7 cellular contexts compared by ENCODE assay signal in genomic region chr10:103452714-103453230, GRCh38. TPM values are rescaled to one million over a fixed set of nuclear protein-coding genes. Genes with fewer than 3 reads are reported as not detected.
DNase-seq lines count a peak whose midpoint lies in the region; ATAC-seq and TF ChIP-seq lines count a peak whose summit lies in the region.

No MANE protein-coding gene starts in this region.

- H3K27ac ChIP-seq in GM23248, result peak overlapping the region; percentile 88
- peak overlapping the region; percentile 65 for H3K27ac ChIP-seq in hepatocyte

- H3K9me3 ChIP-seq in GM23248 (ENCODE audit: low read depth), result no peaks in the 10 kb centered on the region
- H3K9me3 ChIP-seq in hepatocyte (ENCODE audit: low read depth), result no peaks in the 10 kb centered on the region

- H3K4me1 ChIP-seq in GM23248 (ENCODE audit: insufficient read depth), result peaks cover 37% of the 10 kb centered on the region
- no peaks in the 10 kb centered on the region for H3K4me1 ChIP-seq in hepatocyte (ENCODE audit: insufficient read depth)

- CTCF ChIA-PET in activated B cell treated with CpG ODN at 0.5 μM for 24 hours (lab: Charles Lee), result interaction anchor here (0.9 to 3.7 kb wide), 6 partner anchors 17 to 30 kb away, joined by 3 to 19 read pairs (median 7); no protein-coding TSS in a partner anchor

- H3K4me2 ChIP-seq in GM23248 (ENCODE audit: unreplicated experiment), result peak overlapping the region; percentile 91
- peak overlapping the region; percentile 87 for H3K4me2 ChIP-seq in hepatocyte

- in situ Hi-C loops in GM23248 (cut with MboI), result no loop called here

- DNase-seq in GM23248 (peak; percentile 38), activated B cell treated with CpG ODN at 0.5 μM for 24 hours (no peak), hepatocyte (ENCODE audit: low spot score) (no peak), NCI-H1694 treated with DMSO at 0.1 percent for 48 hours (lab: John Stamatoyannopoulos, UW) (no peak)
- no peak for DNase-seq in stimulated activated naive CD8-positive, alpha-beta T cell treated with anti-CD3 and anti-CD28 coated beads, Interleukin-15, amount 100 ng/mL, for 72 hours

- H3K4me3 Mint-ChIP-seq in activated B cell treated with CpG ODN at 0.5 μM for 24 hours, result peak overlapping the region; percentile 90
- peak overlapping the region; percentile 93 to 95 for H3K4me3 Mint-ChIP-seq in stimulated activated naive CD8-positive, alpha-beta T cell treated with anti-CD3 and anti-CD28 coated beads, Interleukin-15, amount 100 ng/mL, for 72 hours

- no peak for ATAC-seq in activated B cell treated with CpG ODN at 0.5 μM for 24 hours (ENCODE audit: low read depth)
- ATAC-seq in stimulated activated naive CD8-positive, alpha-beta T cell treated with anti-CD3 and anti-CD28 coated beads, Interleukin-15, amount 100 ng/mL, for 72 hours, result no peak
- ATAC-seq in GM19467 (IDR thresholded peaks at IDR 0.05; ENCODE audit: unreplicated experiment), result no peak
- ATAC-seq in HG02840 (IDR thresholded peaks at IDR 0.05; ENCODE audit: low FRiP score, unreplicated experiment), result no peak

- peaks cover 22% of the 10 kb centered on the region for H3K36me3 Mint-ChIP-seq in activated B cell treated with CpG ODN at 0.5 μM for 24 hours (ENCODE audit: low read depth)

- H3K27ac Mint-ChIP-seq in activated B cell treated with CpG ODN at 0.5 μM for 24 hours, result no peak overlapping the region
- no peak overlapping the region for H3K27ac Mint-ChIP-seq in stimulated activated naive CD8-positive, alpha-beta T cell treated with anti-CD3 and anti-CD28 coated beads, Interleukin-15, amount 100 ng/mL, for 72 hours

- H3K4me3 ChIP-seq in GM23248 (peak overlapping the region; percentile 90), hepatocyte (no peak overlapping the region)

- peaks cover 2% of the 10 kb centered on the region for H3K27me3 Mint-ChIP-seq in activated B cell treated with CpG ODN at 0.5 μM for 24 hours
- H3K27me3 Mint-ChIP-seq in stimulated activated naive CD8-positive, alpha-beta T cell treated with anti-CD3 and anti-CD28 coated beads, Interleukin-15, amount 100 ng/mL, for 72 hours, result no peaks in the 10 kb centered on the region

- H4K20me1 ChIP-seq in GM23248 (ENCODE audit: insufficient read depth), result no peaks in the 10 kb centered on the region
- no peaks in the 10 kb centered on the region for H4K20me1 ChIP-seq in hepatocyte (ENCODE audit: insufficient read depth, poor library complexity, severe bottlenecking)

- peaks cover 45% of the 10 kb centered on the region for H3K4me1 Mint-ChIP-seq in activated B cell treated with CpG ODN at 0.5 μM for 24 hours
- H3K4me1 Mint-ChIP-seq in stimulated activated naive CD8-positive, alpha-beta T cell treated with anti-CD3 and anti-CD28 coated beads, Interleukin-15, amount 100 ng/mL, for 72 hours, result peaks cover 53% of the 10 kb centered on the region

- H3K79me2 ChIP-seq in GM23248 (ENCODE audit: insufficient read depth) (peaks cover 37% of the 10 kb centered on the region), hepatocyte (no peaks in the 10 kb centered on the region)

- intact Hi-C loops in activated B cell treated with CpG ODN at 0.5 μM for 24 hours (cut with micrococcal nuclease), result loop anchor here (1.0 to 5.0 kb wide), 3 partner anchors 19 to 35 kb away; no protein-coding TSS in a partner anchor

- peaks cover 31% of the 10 kb centered on the region for H3F3A ChIP-seq in GM23248 (ENCODE audit: insufficient read depth)

- H3K36me3 ChIP-seq in GM23248 (ENCODE audit: low read depth) (peaks cover 13% of the 10 kb centered on the region), hepatocyte (replicated peaks; ENCODE audit: insufficient read depth, low read depth) (no peaks in the 10 kb centered on the region)

- H3K9me2 ChIP-seq in GM23248 (ENCODE audit: insufficient read depth), result no peaks in the 10 kb centered on the region
- no peaks in the 10 kb centered on the region for H3K9me2 ChIP-seq in hepatocyte (replicated peaks; ENCODE audit: insufficient read depth)

- H3K9ac ChIP-seq in GM23248, result peak overlapping the region; percentile 92

- H2AFZ ChIP-seq in GM23248 (peak overlapping the region; percentile 82), hepatocyte (peak overlapping the region; percentile 37)

- 20 to 26% methylated on average over 15 to 16 of the region's 16 CpGs for WGBS in GM23248 (ENCODE audit: low coverage in 1 of 2, low lambda C conversion rate in 2 of 2, missing lambda C conversion rate in 2 of 2), 2 experiments
- 77% methylated on average over 16 of the region's 16 CpGs for WGBS in hepatocyte (ENCODE audit: low lambda C conversion rate, missing lambda C conversion rate)

- POLR2A ChIA-PET in activated B cell treated with CpG ODN at 0.5 μM for 24 hours (lab: Charles Lee), result interaction anchor here (0.5 to 5.9 kb wide), 6 partner anchors 10 to 680 kb away, joined by 3 to 58 read pairs (median 8); no protein-coding TSS in a partner anchor

- H3K27me3 ChIP-seq in GM23248 (replicated peaks; ENCODE audit: insufficient read depth), result no peaks in the 10 kb centered on the region
- no peaks in the 10 kb centered on the region for H3K27me3 ChIP-seq in hepatocyte

- TF ChIP-seq CTCF in activated B cell treated with CpG ODN at 0.5 μM for 24 hours (IDR thresholded peaks at IDR 0.05), result no peak
- TF ChIP-seq CTCF in hepatocyte (IDR thresholded peaks at IDR 0.05; ENCODE audit: poor library complexity), result no peak

- H3K9me3 Mint-ChIP-seq in activated B cell treated with CpG ODN at 0.5 μM for 24 hours, result no peaks in the 10 kb centered on the region
- H3K9me3 Mint-ChIP-seq in stimulated activated naive CD8-positive, alpha-beta T cell treated with anti-CD3 and anti-CD28 coated beads, Interleukin-15, amount 100 ng/mL, for 72 hours, result no peaks in the 10 kb centered on the region

RNA-seq across cellular contexts. Expression of gene CALHM2, which starts 0.6 kb away (rescaled TPM):
- total RNA-seq in GM23248 (2014; rRNA removed; shearing (Covaris generic)), result 62.6 and 74.3 TPM in 2 replicates
- 78.6 and 80.0 TPM in 2 replicates for polyA plus RNA-seq in GM23248 (2016; fragmentation: Nextera tagmentation; extraction: Ambion mirVana)
- total RNA-seq in activated B cell treated with CpG ODN at 0.5 μM for 24 hours, result 17.5 and 21.4 TPM in 2 replicates
- total RNA-seq in hepatocyte, result 2.1 and 3.2 TPM in 2 replicates
- 5.5 and 7.9 TPM in 2 replicates for polyA plus RNA-seq in hepatocyte

RNA-seq across cellular contexts. Expression of gene CALHM1, which starts 5.9 kb away (rescaled TPM):
- total RNA-seq in GM23248 (2014; rRNA removed; shearing (Covaris generic)), result not detected in 2 replicates
- 0.08 TPM in 1 of 2 replicates, not detected in the other for polyA plus RNA-seq in GM23248 (2016; fragmentation: Nextera tagmentation; extraction: Ambion mirVana)
- 0.40 and 0.42 TPM in 2 replicates for total RNA-seq in activated B cell treated with CpG ODN at 0.5 μM for 24 hours
- total RNA-seq in hepatocyte, result not detected in 2 replicates
- polyA plus RNA-seq in hepatocyte, result 0.11 TPM in 1 of 2 replicates, not detected in the other

RNA-seq across cellular contexts. Expression of gene CALHM3, which starts 26.3 kb away (rescaled TPM):
- total RNA-seq in GM23248 (2014; rRNA removed; shearing (Covaris generic)), result not detected in 2 replicates
- polyA plus RNA-seq in GM23248 (2016; fragmentation: Nextera tagmentation; extraction: Ambion mirVana), result not detected in 2 replicates
- not detected in 2 replicates for total RNA-seq in activated B cell treated with CpG ODN at 0.5 μM for 24 hours
- total RNA-seq in hepatocyte, result not detected in 2 replicates
- polyA plus RNA-seq in hepatocyte, result not detected in 2 replicates

RNA-seq across cellular contexts. Expression of gene NEURL1, which starts 40.7 kb away (rescaled TPM):
- total RNA-seq in GM23248 (2014; rRNA removed; shearing (Covaris generic)), result 0.63 and 1.1 TPM in 2 replicates
- 1.5 TPM in 2 replicates for polyA plus RNA-seq in GM23248 (2016; fragmentation: Nextera tagmentation; extraction: Ambion mirVana)
- total RNA-seq in activated B cell treated with CpG ODN at 0.5 μM for 24 hours, result 0.61 and 0.93 TPM in 2 replicates
- 3.6 and 4.6 TPM in 2 replicates for total RNA-seq in hepatocyte
- polyA plus RNA-seq in hepatocyte, result 2.3 and 4.2 TPM in 2 replicates

RNA-seq across cellular contexts. Expression of gene PDCD11, which starts 56.3 kb away (rescaled TPM):
- total RNA-seq in GM23248 (2014; rRNA removed; shearing (Covaris generic)), result 25.2 and 26.6 TPM in 2 replicates
- polyA plus RNA-seq in GM23248 (2016; fragmentation: Nextera tagmentation; extraction: Ambion mirVana), result 16.0 and 17.5 TPM in 2 replicates
- total RNA-seq in activated B cell treated with CpG ODN at 0.5 μM for 24 hours, result 65.4 and 66.0 TPM in 2 replicates
- total RNA-seq in hepatocyte, result 15.5 and 17.3 TPM in 2 replicates
- polyA plus RNA-seq in hepatocyte, result 9.9 and 14.8 TPM in 2 replicates
